ENCODE assay signal across 21 cellular contexts in the genomic region with DNA sequence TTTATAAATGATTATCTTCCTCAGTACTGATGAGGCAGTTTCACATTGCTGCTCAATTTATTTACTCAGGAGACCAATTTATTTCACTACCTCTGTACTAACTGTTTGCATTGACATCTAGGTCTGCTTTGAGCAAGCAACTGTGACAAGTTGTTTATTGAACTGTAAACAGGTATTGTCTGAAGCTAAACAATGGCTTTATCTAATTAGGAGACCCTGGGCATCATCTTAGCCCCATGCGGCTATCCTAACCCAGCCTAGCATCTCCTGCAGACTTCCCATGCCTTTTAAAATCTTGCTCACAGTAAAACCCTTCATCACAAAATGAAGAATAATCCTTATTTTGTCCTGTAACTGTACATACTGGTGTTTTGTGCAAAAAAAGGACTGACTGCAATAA.
DNase-seq lines count a peak whose midpoint lies in the region; ATAC-seq and TF ChIP-seq lines count a peak whose summit lies in the region.
"Had no signal": no experiment of that assay in that cellular context is flagged by ENCODE, and none has a peak within 500 bp of the region (broad histone marks: within the 10 kb centered on the region; RNA-seq: fewer than 3 reads in every experiment).

No MANE protein-coding gene starts in this region.

- H3K9me3 Mint-ChIP-seq in Caco-2 (ENCODE audit: unreplicated experiment) = no peaks in the 10 kb centered on the region

- no peak overlapping the region for H3K27ac ChIP-seq in mesendoderm (ENCODE audit: low read depth, low read length)
- H3K27ac ChIP-seq: BLaER1 treated with 17β-estradiol and CSF1 and Interleukin-3, amounts not matched to agents 10 nM and 100 nM had no signal

- no TSS peak for BruUV-seq in Caco-2 (replicated peaks; lab: Mats Ljungman, UMichigan)

- H3K18ac ChIP-seq in mesendoderm (ENCODE audit: low read length) = no peak overlapping the region

- POLR2A ChIA-PET in Caco-2 (lab: Charles Lee) = no interaction called here

- no peak overlapping the region for H2AK5ac ChIP-seq in mesendoderm (ENCODE audit: low read length)

- no peak overlapping the region for H2BK120ac ChIP-seq in mesendoderm (ENCODE audit: low read depth, low read length)

- CTCF ChIA-PET in Caco-2 (lab: Charles Lee) = no interaction called here

- H3K9ac ChIP-seq in mesendoderm (ENCODE audit: low read length) = no peak overlapping the region
- H3K9ac ChIP-seq: BLaER1 treated with 17β-estradiol and CSF1 and Interleukin-3, amounts not matched to agents 10 nM and 100 nM had no signal

- no peak for TF ChIP-seq CTCF in Caco-2 (IDR thresholded peaks at IDR 0.05; ENCODE audit: insufficient read depth in 1 of 2, low read depth in 1 of 2, low read length in 1 of 2, severe bottlenecking in 1 of 2, unreplicated experiment in 1 of 2)

- peaks cover 6% of the 10 kb centered on the region for H3K27me3 Mint-ChIP-seq in Caco-2 (ENCODE audit: insufficient read depth, unreplicated experiment)
- H3K27me3 Mint-ChIP-seq: CD4-positive, alpha-beta memory T cell had no signal

- H3K36me3 Mint-ChIP-seq in Caco-2 (ENCODE audit: insufficient read depth, unreplicated experiment) = no peaks in the 10 kb centered on the region
- H3K36me3 Mint-ChIP-seq: CD4-positive, alpha-beta memory T cell had no signal

- H3K27ac Mint-ChIP-seq in Caco-2 (ENCODE audit: unreplicated experiment) = no peak overlapping the region
- H3K27ac Mint-ChIP-seq: CD4-positive, alpha-beta memory T cell; T-helper 1 cell treated with Interleukin-12 subunit alpha and Interleukin-12 subunit beta and Interleukin-4 antibody, amounts not matched to agents 30 μg/mL and 1 μg/mL, for 36 hours had no signal

- H2BK15ac ChIP-seq in mesendoderm (replicated peaks; ENCODE audit: low read depth) = no peak overlapping the region

- no peak overlapping the region for H4K5ac ChIP-seq in mesendoderm (ENCODE audit: low read length)

- no peaks in the 10 kb centered on the region for H3K79me1 ChIP-seq in mesendoderm (ENCODE audit: low read length)

- no peak overlapping the region for H3K4me3 Mint-ChIP-seq in Caco-2 (ENCODE audit: unreplicated experiment)
- H3K4me3 Mint-ChIP-seq: CD4-positive, alpha-beta memory T cell; T-helper 1 cell treated with Interleukin-12 subunit alpha and Interleukin-12 subunit beta and Interleukin-4 antibody, amounts not matched to agents 30 μg/mL and 1 μg/mL, for 36 hours had no signal

- no peak for ATAC-seq in GM21360 (IDR thresholded peaks at IDR 0.05; ENCODE audit: unreplicated experiment)
- ATAC-seq: PC-3 had no signal

- no peak overlapping the region for H3K56ac ChIP-seq in mesendoderm (ENCODE audit: low read length)

- intact Hi-C loops in Caco-2 (cut with micrococcal nuclease; ENCODE audit: unreplicated experiment) = no loop called here

- no peak overlapping the region for H3K23ac ChIP-seq in mesendoderm (ENCODE audit: low read length)

- H4K8ac ChIP-seq in mesendoderm (ENCODE audit: low read depth, low read length) = no peak overlapping the region

- no peak overlapping the region for H2BK5ac ChIP-seq in mesendoderm (ENCODE audit: low read length)

- no peak overlapping the region for H3K4me2 ChIP-seq in mesendoderm (ENCODE audit: low read length)
- H3K4me2 ChIP-seq: BLaER1 treated with 17β-estradiol and CSF1 and Interleukin-3, amounts not matched to agents 10 nM and 100 nM had no signal

- WGBS in mesendoderm (ENCODE audit: extremely low coverage, insufficient coverage, low lambda C conversion rate) = no CpG with 5 or more reads among the region's 1 CpG

- H3K4me3 ChIP-seq in mesendoderm (ENCODE audit: low read length) = no peak overlapping the region
- no peak overlapping the region for H3K4me3 ChIP-seq in Caco-2 (ENCODE audit: low read depth, low read length)
- H3K4me3 ChIP-seq: BLaER1 treated with 17β-estradiol and CSF1 and Interleukin-3, amounts not matched to agents 10 nM and 100 nM; HAP-1 had no signal

- peak; percentile 43 for DNase-seq in NCI-H510A treated with DMSO at 0.1 percent for 48 hours (lab: John Stamatoyannopoulos, UW)
- no peak for DNase-seq in NCI-H510A (lab: John Stamatoyannopoulos, UW)
- DNase-seq in NCI-H1417 treated with DMSO at 0.1 percent for 48 hours (lab: John Stamatoyannopoulos, UW) = peak; percentile 2
- peak; percentile 43 for DNase-seq in NCI-H69 (lab: John Stamatoyannopoulos, UW)
- DNase-seq in mesendoderm = peak; percentile 4
- no peak for DNase-seq in Caco-2
- no peak for DNase-seq in NCI-H1436 (lab: John Stamatoyannopoulos, UW)
- DNase-seq: 8988T; CD4-positive, alpha-beta memory T cell; EL; GF-D8; Kasumi-1; NCI-H187; NCI-H2171 treated with DMSO at 0.1 percent for 48 hours; PC-3; RPMI8226; SHP77 had no signal

- no peaks in the 10 kb centered on the region for H3K4me1 Mint-ChIP-seq in Caco-2 (ENCODE audit: low read depth, unreplicated experiment)
- H3K4me1 Mint-ChIP-seq: CD4-positive, alpha-beta memory T cell had no signal

- H3K4ac ChIP-seq in mesendoderm (ENCODE audit: low read depth, low read length) = no peak overlapping the region

- no peaks in the 10 kb centered on the region for H3K9me3 ChIP-seq in Caco-2
- H3K9me3 ChIP-seq: BLaER1 treated with 17β-estradiol and CSF1 and Interleukin-3, amounts not matched to agents 10 nM and 100 nM; HAP-1 had no signal

- no peaks in the 10 kb centered on the region for H3K79me2 ChIP-seq in mesendoderm (ENCODE audit: control insufficient read depth, insufficient read depth, low read length)

- H3K36me3 ChIP-seq in mesendoderm (ENCODE audit: control insufficient read depth, insufficient read depth, low read length) (no peaks in the 10 kb centered on the region), Caco-2 (ENCODE audit: control insufficient read depth, insufficient read depth, low read length) (no peaks in the 10 kb centered on the region)
- H3K36me3 ChIP-seq: BLaER1 treated with 17β-estradiol and CSF1 and Interleukin-3, amounts not matched to agents 10 nM and 100 nM; HAP-1 had no signal

- no peaks in the 10 kb centered on the region for H3K4me1 ChIP-seq in mesendoderm (ENCODE audit: control insufficient read depth, low read depth, low read length)
- H3K4me1 ChIP-seq in Caco-2 = no peaks in the 10 kb centered on the region
- H3K4me1 ChIP-seq: BLaER1 treated with 17β-estradiol and CSF1 and Interleukin-3, amounts not matched to agents 10 nM and 100 nM had no signal

- H3K27me3 ChIP-seq in mesendoderm (ENCODE audit: insufficient read depth, low read length, poor library complexity) (no peaks in the 10 kb centered on the region), Caco-2 (replicated peaks; ENCODE audit: control insufficient read depth, insufficient read depth, low read length) (no peaks in the 10 kb centered on the region)
- H3K27me3 ChIP-seq: BLaER1 treated with 17β-estradiol and CSF1 and Interleukin-3, amounts not matched to agents 10 nM and 100 nM had no signal

Comparison
In these comparisons a context has a peak if more than half of its experiments do, and no peak if none do; other contexts are left out.
1. DNase-seq: peak in NCI-H510A treated with DMSO at 0.1 percent for 48 hours (single experiment), NCI-H1417 treated with DMSO at 0.1 percent for 48 hours (single experiment), NCI-H69 (single experiment) and mesendoderm (single experiment); none in NCI-H510A (single experiment), Caco-2 (0 of 2) and NCI-H1436 (single experiment).